Comparison of ENCODE assay signal across 15 cellular contexts in genomic region chr9:14533867-14534650, GRCh38.
"Had no signal": no experiment of that assay in that cellular context is flagged by ENCODE, and none has a peak within 500 bp of the region (broad histone marks: within the 10 kb centered on the region; RNA-seq: fewer than 3 reads in every experiment).

No MANE protein-coding gene starts in this region.

- H3K4me3 ChIP-seq: adrenal gland, testis had no signal

- H3K4me1 ChIP-seq: adrenal gland, testis had no signal

- H3K4me1 Mint-ChIP-seq: activated CD4-positive, alpha-beta T cell treated with anti-CD3 and anti-CD28 coated beads, Interleukin-2, amount 10 ng/mL, durations not matched to agents 24 days and 14 days; activated naive CD4-positive, alpha-beta T cell treated with anti-CD3 and anti-CD28 coated beads, Interleukin-2, amount 10 ng/mL, durations not matched to agents 7 days and 5 days; central memory CD8-positive, alpha-beta T cell; natural killer cell had no signal

- H3K27ac ChIP-seq: adrenal gland, psoas muscle, testis had no signal

- H3K27me3 ChIP-seq: adrenal gland, testis had no signal

- ATAC-seq: effector memory CD8-positive, alpha-beta T cell; natural killer cell had no signal

- H3K36me3 ChIP-seq: adrenal gland had no signal

- H3K36me3 Mint-ChIP-seq: activated naive CD4-positive, alpha-beta T cell treated with anti-CD3 and anti-CD28 coated beads, Interleukin-2, amount 10 ng/mL, durations not matched to agents 7 days and 5 days; natural killer cell had no signal

- H3K9me3 Mint-ChIP-seq: activated CD4-positive, alpha-beta T cell treated with anti-CD3 and anti-CD28 coated beads, Interleukin-2, amount 10 ng/mL, durations not matched to agents 24 days and 14 days; activated naive CD4-positive, alpha-beta T cell treated with anti-CD3 and anti-CD28 coated beads, Interleukin-2, amount 10 ng/mL, durations not matched to agents 7 days and 5 days; activated T-helper 2 cell treated with anti-CD3 and anti-CD28 coated beads, Interferon-gamma antibody, Interleukin-2, Interleukin-4, amounts not matched to agents 10 μg/mL and 5 μg/mL and 100 μg/mL, durations not matched to agents 14 hours and 24 hours and 36 hours; central memory CD8-positive, alpha-beta T cell; stimulated activated naive CD8-positive, alpha-beta T cell treated with anti-CD3 and anti-CD28 coated beads, Interleukin-15, Interleukin-2, amounts not matched to agents 100 ng/mL and 50 ng/mL, for 24 hours; T-helper 1 cell treated with Interleukin-12 subunit alpha and Interleukin-12 subunit beta and Interleukin-4 antibody, amounts not matched to agents 30 μg/mL and 1 μg/mL, for 36 hours had no signal

- H3K9me3 ChIP-seq: adrenal gland, psoas muscle, testis had no signal

- DNase-seq: activated CD4-positive, alpha-beta T cell treated with anti-CD3 and anti-CD28 coated beads, Interleukin-2, amount 10 ng/mL, durations not matched to agents 24 days and 14 days; activated naive CD4-positive, alpha-beta T cell treated with anti-CD3 and anti-CD28 coated beads, Interleukin-2, amount 10 ng/mL, durations not matched to agents 7 days and 5 days; adrenal gland; effector memory CD8-positive, alpha-beta T cell; hippocampal formation; mammary epithelial cell; natural killer cell; stimulated activated CD4-positive, alpha-beta T cell treated with anti-CD3 and anti-CD28 coated beads, Interleukin-4, amount 100 ng/mL, for 1 hour; stimulated activated CD8-positive, alpha-beta memory T cell treated with anti-CD3 and anti-CD28 coated beads, Interleukin-4, amount 100 ng/mL, for 48 hours; testis had no signal

- H3K27ac Mint-ChIP-seq: activated CD4-positive, alpha-beta T cell treated with anti-CD3 and anti-CD28 coated beads, Interleukin-2, amount 10 ng/mL, durations not matched to agents 24 days and 14 days; activated naive CD4-positive, alpha-beta T cell treated with anti-CD3 and anti-CD28 coated beads, Interleukin-2, amount 10 ng/mL, durations not matched to agents 7 days and 5 days; activated T-helper 2 cell treated with anti-CD3 and anti-CD28 coated beads, Interferon-gamma antibody, Interleukin-2, Interleukin-4, amounts not matched to agents 10 μg/mL and 5 μg/mL and 100 μg/mL, durations not matched to agents 14 hours and 24 hours and 36 hours; effector memory CD8-positive, alpha-beta T cell; natural killer cell; stimulated activated naive CD8-positive, alpha-beta T cell treated with anti-CD3 and anti-CD28 coated beads, Interleukin-15, Interleukin-2, amounts not matched to agents 100 ng/mL and 50 ng/mL, for 24 hours; T-helper 1 cell treated with Interleukin-12 subunit alpha and Interleukin-12 subunit beta and Interleukin-4 antibody, amounts not matched to agents 30 μg/mL and 1 μg/mL, for 36 hours had no signal

- H3K4me3 Mint-ChIP-seq: activated CD4-positive, alpha-beta T cell treated with anti-CD3 and anti-CD28 coated beads, Interleukin-2, amount 10 ng/mL, durations not matched to agents 24 days and 14 days; activated naive CD4-positive, alpha-beta T cell treated with anti-CD3 and anti-CD28 coated beads, Interleukin-2, amount 10 ng/mL, durations not matched to agents 7 days and 5 days; central memory CD8-positive, alpha-beta T cell; effector memory CD8-positive, alpha-beta T cell; natural killer cell; stimulated activated naive CD8-positive, alpha-beta T cell treated with anti-CD3 and anti-CD28 coated beads, Interleukin-15, Interleukin-2, amounts not matched to agents 100 ng/mL and 50 ng/mL, for 24 hours; T-helper 1 cell treated with Interleukin-12 subunit alpha and Interleukin-12 subunit beta and Interleukin-4 antibody, amounts not matched to agents 30 μg/mL and 1 μg/mL, for 36 hours had no signal
